ENCODE assay signal across 24 cellular contexts in genomic region chr15:77836901-77837648, GRCh38.
A peak's percentile ranks its signal among the peaks of the same experiment; 100 is the strongest.
DNase-seq lines count a peak whose midpoint lies in the region; ATAC-seq, FAIRE-seq and TF ChIP-seq lines count a peak whose summit lies in the region.
"Had no signal": no experiment of that assay in that cellular context is flagged by ENCODE, and none has a peak within 500 bp of the region (broad histone marks: within the 10 kb centered on the region; RNA-seq: fewer than 3 reads in every experiment).

No MANE protein-coding gene starts in this region.

- peak; percentile 23 for DNase-seq in activated CD4-positive, CD25-positive, alpha-beta regulatory T cell treated with anti-CD3 and anti-CD28 coated beads, Interleukin-2, amount 50 U/mL, for 72 hours
- DNase-seq in HuH-7.5 (ENCODE audit: low spot score) = peak; percentile 3
- DNase-seq in kidney = peak; percentile 52
- DNase-seq in sigmoid colon = peak; percentile 27
- DNase-seq: ACHN; CD4-positive, alpha-beta memory T cell; DMS 273 treated with DMSO at 0.1 percent for 48 hours; DND-41; GOT3; MM.1S; NCI-H1092; NCI-H1930; NCI-H2227 treated with DMSO at 0.1 percent for 48 hours; NCI-H510A; NCI-H748 treated with DMSO at 0.1 percent for 48 hours had no signal

- FAIRE-seq in kidney (lab: Jason Lieb, UNC) = no peak
- FAIRE-seq: GM12878, K562 had no signal

- ATAC-seq in activated CD4-positive, CD25-positive, alpha-beta regulatory T cell treated with anti-CD3 and anti-CD28 coated beads, Interleukin-2, amount 50 U/mL, for 24 hours = no peak
- ATAC-seq in HG02981 (IDR thresholded peaks at IDR 0.05; ENCODE audit: unreplicated experiment) = no peak
- no peak for ATAC-seq in HG03108 (IDR thresholded peaks at IDR 0.05; ENCODE audit: unreplicated experiment)
- no peak for ATAC-seq in HG03432 (IDR thresholded peaks at IDR 0.05; ENCODE audit: unreplicated experiment)

- H3K27ac ChIP-seq in kidney (ENCODE audit: low read depth in 2 of 2, low read length in 2 of 2) (no peak overlapping the region), sigmoid colon (no peak overlapping the region)
- H3K27ac ChIP-seq: 22Rv1, BLaER1 had no signal

- TF ChIP-seq CTCF in kidney (IDR thresholded peaks at IDR 0.05; ENCODE audit: borderline replicate concordance, extremely low read depth, insufficient read depth) (no peak), sigmoid colon (IDR thresholded peaks at IDR 0.05) (no peak)

- peaks cover 0 to 14% (median 0%) of the 10 kb centered on the region in 3 donors for H3K27me3 ChIP-seq in sigmoid colon
- H3K27me3 ChIP-seq: BLaER1 had no signal

- H3K36me3 ChIP-seq in kidney (ENCODE audit: control insufficient read depth in 1 of 2, insufficient read depth in 2 of 2, low read length in 2 of 2) = no peaks in the 10 kb centered on the region
- H3K36me3 ChIP-seq in sigmoid colon = no peaks in the 10 kb centered on the region
- H3K36me3 ChIP-seq: BLaER1 had no signal

- H3K4me1 ChIP-seq in kidney (ENCODE audit: control insufficient read depth in 1 of 2, insufficient read depth in 1 of 2, low read depth in 1 of 2, low read length in 2 of 2) (no peaks in the 10 kb centered on the region), sigmoid colon (no peaks in the 10 kb centered on the region)
- H3K4me1 ChIP-seq: Caco-2 had no signal

- TF ChIP-seq POLR2A in sigmoid colon (IDR thresholded peaks at IDR 0.05) = no peak

- 70 to 79% methylated on average over 13 of the region's 13 CpGs for WGBS in sigmoid colon, 2 donors

- TF ChIP-seq EP300 in sigmoid colon (IDR thresholded peaks at IDR 0.05) = no peak

- no peaks in the 10 kb centered on the region for H3K9me3 ChIP-seq in kidney (ENCODE audit: control insufficient read depth in 1 of 2, low read length in 2 of 2)
- no peaks in the 10 kb centered on the region for H3K9me3 ChIP-seq in sigmoid colon
- H3K9me3 ChIP-seq: BLaER1, Caco-2 had no signal

- H3K9ac ChIP-seq in kidney (ENCODE audit: low read length in 2 of 2) = no peak overlapping the region
- H3K9ac ChIP-seq: BLaER1 had no signal

- intact Hi-C loops in kidney (cut with DNase I) = no loop called here
- intact Hi-C loops in sigmoid colon (cut with DNase I) = no loop called here

- H3K4me3 ChIP-seq in kidney (ENCODE audit: low read length in 2 of 2) = no peak overlapping the region
- H3K4me3 ChIP-seq in sigmoid colon = no peak overlapping the region
- H3K4me3 ChIP-seq: BLaER1, GM12878, K562 had no signal
